27 cellular contexts compared by ENCODE assay signal in the genomic region with DNA sequence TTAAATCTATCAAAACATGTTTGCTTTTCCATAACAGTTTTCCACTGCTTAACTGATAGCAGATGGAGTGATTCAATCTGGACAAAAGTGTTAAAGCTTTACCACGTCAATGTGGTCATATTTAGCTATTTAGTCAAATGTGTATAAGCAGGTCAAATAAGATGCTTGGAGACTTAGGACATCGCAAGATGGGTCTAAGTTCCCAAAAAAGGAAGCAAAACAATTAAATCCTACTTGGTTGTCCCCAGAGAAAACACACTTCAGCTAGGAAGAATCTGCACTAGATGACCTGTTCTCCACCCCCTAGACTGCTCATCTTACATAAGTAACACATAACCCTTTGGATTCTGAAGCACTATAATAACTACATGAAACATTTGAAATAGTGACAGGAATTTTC. TPM values are rescaled to one million over a fixed set of nuclear protein-coding genes. Genes with fewer than 3 reads are reported as not detected.
A peak's percentile ranks its signal among the peaks of the same experiment; 100 is the strongest.
DNase-seq lines count a peak whose midpoint lies in the region; ATAC-seq and TF ChIP-seq lines count a peak whose summit lies in the region.
"Had no signal": no experiment of that assay in that cellular context is flagged by ENCODE, and none has a peak within 500 bp of the region (broad histone marks: within the 10 kb centered on the region; RNA-seq: fewer than 3 reads in every experiment).

No MANE protein-coding gene starts in this region.

- peak; percentile 18 to 23 for ATAC-seq in left cardiac atrium
- ATAC-seq: activated naive CD8-positive, alpha-beta T cell treated with anti-CD3 and anti-CD28 coated beads, Interleukin-2, amount 50 U/mL, for 24 hours; esophagus mucosa had no signal

- H3K27ac ChIP-seq in left ventricle myocardium inferior (replicated peaks) (no peak overlapping the region), brain microvascular endothelial cell (peak overlapping the region; percentile 63)
- H3K27ac ChIP-seq: 22Rv1, hepatocyte, parathyroid adenoma had no signal

- H3K36me3 ChIP-seq in left ventricle myocardium inferior (no peaks in the 10 kb centered on the region), brain microvascular endothelial cell (replicated peaks) (peaks cover 12% of the 10 kb centered on the region)
- H3K36me3 ChIP-seq: sigmoid colon had no signal

- no peaks in the 10 kb centered on the region for H3K9me3 ChIP-seq in left ventricle myocardium inferior (replicated peaks)
- H3K9me3 ChIP-seq: sigmoid colon had no signal

- no peak for TF ChIP-seq CTCF in left ventricle myocardium inferior (IDR thresholded peaks at IDR 0.05; ENCODE audit: borderline replicate concordance)
- no peak for TF ChIP-seq CTCF in brain microvascular endothelial cell (IDR thresholded peaks at IDR 0.05; ENCODE audit: low read depth, low read length, missing control alignments)
- TF ChIP-seq CTCF in foreskin fibroblast (IDR thresholded peaks at IDR 0.05; ENCODE audit: low read depth, low read length): no peak

- no peaks in the 10 kb centered on the region for H3K27me3 ChIP-seq in left ventricle myocardium inferior (ENCODE audit: low read depth)
- no peaks in the 10 kb centered on the region for H3K27me3 ChIP-seq in brain microvascular endothelial cell (replicated peaks)
- H3K27me3 ChIP-seq: hepatocyte, sigmoid colon had no signal

- H3K4me3 ChIP-seq in left ventricle myocardium inferior: no peak overlapping the region
- no peak overlapping the region for H3K4me3 ChIP-seq in brain microvascular endothelial cell (ENCODE audit: low read depth, low read length)
- H3K4me3 ChIP-seq in foreskin fibroblast (ENCODE audit: low read depth in 1 of 2, low read length in 2 of 2): no peak overlapping the region
- H3K4me3 ChIP-seq: hepatocyte, sigmoid colon had no signal

- CTCF ChIA-PET in HEK293T (lab: Yijun Ruan, JAX): no interaction called here

- H3K4me1 ChIP-seq in left ventricle myocardium inferior: no peaks in the 10 kb centered on the region
- H3K4me1 ChIP-seq: parathyroid adenoma had no signal

- intact Hi-C loops in left cardiac atrium (cut with DNase I) (no loop called here), left ventricle myocardium inferior (cut with micrococcal nuclease) (no loop called here)

- POLR2A ChIA-PET in HEK293T (lab: Yijun Ruan, JAX): no interaction called here

- no peak for DNase-seq in left cardiac atrium
- DNase-seq in left ventricle myocardium inferior: no peak
- peak; percentile 63 for DNase-seq in brain microvascular endothelial cell
- DNase-seq in foreskin fibroblast: peak; percentile 94
- DNase-seq in amniotic stem cell (lab: John Stamatoyannopoulos, UW): no peak
- DNase-seq in NCI-H345 treated with DMSO at 0.1 percent for 48 hours (lab: John Stamatoyannopoulos, UW; ENCODE audit: unreplicated experiment): no peak
- no peak for DNase-seq in HEK293T (ENCODE audit: extremely low spot score)
- no peak for DNase-seq in NCI-H2029 treated with DMSO at 0.1 percent for 48 hours (lab: John Stamatoyannopoulos, UW)
- DNase-seq: activated CD4-positive, alpha-beta T cell treated with anti-CD3 and anti-CD28 coated beads, Interleukin-2, amount 10 ng/mL, durations not matched to agents 24 days and 14 days; activated naive CD8-positive, alpha-beta T cell treated with anti-CD3 and anti-CD28 coated beads, Interleukin-2, amount 50 U/mL, for 24 hours; CD4-positive, alpha-beta T cell; central memory CD4-positive, alpha-beta T cell; DMS79; effector CD8-positive, alpha-beta T cell; islet precursor cell; NCI-H1417; NCI-H2171 treated with DMSO at 0.1 percent for 48 hours; NCI-H69; Right ventricle myocardium superior; sigmoid colon; stimulated activated CD4-positive, alpha-beta T cell treated with anti-CD3 and anti-CD28 coated beads, Interleukin-2, amount 100 ng/mL, for 48 hours had no signal

- in situ Hi-C loops in brain microvascular endothelial cell (cut with HindIII; ENCODE audit: low pct_ligation_motif_present, low sequenced_read_pairs): no loop called here

TF ChIP-seq in HEK293T, 16 proteins besides CTCF, POLR2A, EP300 and RAD21:
- TF ChIP-seq, protein P1, sequence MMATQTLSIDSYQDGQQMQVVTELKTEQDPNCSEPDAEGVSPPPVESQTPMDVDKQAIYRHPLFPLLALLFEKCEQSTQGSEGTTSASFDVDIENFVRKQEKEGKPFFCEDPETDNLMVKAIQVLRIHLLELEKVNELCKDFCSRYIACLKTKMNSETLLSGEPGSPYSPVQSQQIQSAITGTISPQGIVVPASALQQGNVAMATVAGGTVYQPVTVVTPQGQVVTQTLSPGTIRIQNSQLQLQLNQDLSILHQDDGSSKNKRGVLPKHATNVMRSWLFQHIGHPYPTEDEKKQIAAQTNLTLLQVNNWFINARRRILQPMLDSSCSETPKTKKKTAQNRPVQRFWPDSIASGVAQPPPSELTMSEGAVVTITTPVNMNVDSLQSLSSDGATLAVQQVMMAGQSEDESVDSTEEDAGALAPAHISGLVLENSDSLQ (IDR thresholded peaks at IDR 0.05): no peak
- no peak for TF ChIP-seq ARNT (IDR thresholded peaks at IDR 0.05)
- TF ChIP-seq BHLHE40 (IDR thresholded peaks at IDR 0.05; ENCODE audit: borderline replicate concordance): no peak
- no peak for TF ChIP-seq ELF4 (IDR thresholded peaks at IDR 0.05)

RNA-seq across cellular contexts. Expression of gene VGLL3, which starts 52.2 kb away (rescaled TPM):
- total RNA-seq in left cardiac atrium (10 to 100 TPM in 1 of 2 donors, 1 to 10 TPM in 1; 8.2 to 19.4 TPM), left ventricle myocardium inferior (4.0 TPM)
- total RNA-seq: activated CD4-positive, alpha-beta T cell treated with anti-CD3 and anti-CD28 coated beads, Interleukin-2, amount 10 ng/mL, durations not matched to agents 24 days and 14 days; activated T-helper 2 cell treated with anti-CD3 and anti-CD28 coated beads, Interferon-gamma antibody, Interleukin-2, Interleukin-4, amounts not matched to agents 10 μg/mL and 5 μg/mL and 100 μg/mL, durations not matched to agents 14 hours and 24 hours and 36 hours; CD4-positive, alpha-beta T cell; OCI-LY7 had no signal

Comparison
In these comparisons a context has a peak if more than half of its experiments do, and no peak if none do; other contexts are left out.
1. DNase-seq: peak in brain microvascular endothelial cell (single experiment) and foreskin fibroblast (2 of 2); none in left cardiac atrium (single experiment), left ventricle myocardium inferior (single experiment), amniotic stem cell (single experiment), NCI-H345 treated with DMSO at 0.1 percent for 48 hours (single experiment), HEK293T (single experiment) and NCI-H2029 treated with DMSO at 0.1 percent for 48 hours (single experiment).